ENCODE assay signal across 20 cellular contexts in genomic region chr10:11208243-11208642, GRCh38.
A peak's percentile ranks its signal among the peaks of the same experiment; 100 is the strongest.
DNase-seq lines count a peak whose midpoint lies in the region; ATAC-seq and TF ChIP-seq lines count a peak whose summit lies in the region.
"Had no signal": no experiment of that assay in that cellular context is flagged by ENCODE, and none has a peak within 500 bp of the region (broad histone marks: within the 10 kb centered on the region; RNA-seq: fewer than 3 reads in every experiment).

No MANE protein-coding gene starts in this region.

- H3K27ac Mint-ChIP-seq in T-helper 1 cell treated with Interleukin-12 subunit alpha and Interleukin-12 subunit beta and Interleukin-4 antibody, amounts not matched to agents 30 μg/mL and 1 μg/mL, for 36 hours, result peak overlapping the region; percentile 76
- peak overlapping the region; percentile 96 for H3K27ac Mint-ChIP-seq in activated T-helper 17 cell treated with anti-CD3 and anti-CD28 coated beads, Interleukin-2, amount 50 U/mL, for 72 hours
- peak overlapping the region; percentile 65 to 94 (median 87) for H3K27ac Mint-ChIP-seq in naive thymus-derived CD4-positive, alpha-beta T cell

- H3K9me3 ChIP-seq in naive thymus-derived CD4-positive, alpha-beta T cell (ENCODE audit: control insufficient read depth in 2 of 3, low read length in 3 of 3), result no peaks in the 10 kb centered on the region
- H3K9me3 ChIP-seq: ascending aorta, right lobe of liver had no signal

- peak overlapping the region; percentile 70 for H3K27ac ChIP-seq in naive thymus-derived CD4-positive, alpha-beta T cell (ENCODE audit: low read depth, low read length)
- H3K27ac ChIP-seq: ascending aorta, coronary artery, right lobe of liver had no signal

- peaks cover 57% of the 10 kb centered on the region for H3K36me3 Mint-ChIP-seq in T-helper 1 cell treated with Interleukin-12 subunit alpha and Interleukin-12 subunit beta and Interleukin-4 antibody, amounts not matched to agents 30 μg/mL and 1 μg/mL, for 36 hours (ENCODE audit: low read depth)
- H3K36me3 Mint-ChIP-seq in activated T-helper 17 cell treated with anti-CD3 and anti-CD28 coated beads, Interleukin-2, amount 50 U/mL, for 72 hours (ENCODE audit: low read depth), result no peaks in the 10 kb centered on the region
- H3K36me3 Mint-ChIP-seq in naive thymus-derived CD4-positive, alpha-beta T cell, result peaks cover 5 to 65% (median 29%) of the 10 kb centered on the region in 5 donors

- CTCF ChIA-PET in naive thymus-derived CD4-positive, alpha-beta T cell (lab: Charles Lee), result no interaction called here

- H3K27me3 Mint-ChIP-seq in T-helper 1 cell treated with Interleukin-12 subunit alpha and Interleukin-12 subunit beta and Interleukin-4 antibody, amounts not matched to agents 30 μg/mL and 1 μg/mL, for 36 hours (ENCODE audit: low read depth), result no peaks in the 10 kb centered on the region
- H3K27me3 Mint-ChIP-seq in activated T-helper 17 cell treated with anti-CD3 and anti-CD28 coated beads, Interleukin-2, amount 50 U/mL, for 72 hours, result no peaks in the 10 kb centered on the region
- no peaks in the 10 kb centered on the region for H3K27me3 Mint-ChIP-seq in naive thymus-derived CD4-positive, alpha-beta T cell

- POLR2A ChIA-PET in naive thymus-derived CD4-positive, alpha-beta T cell (lab: Charles Lee), result interaction anchor here (1.1 to 1.2 kb wide), 2 partner anchors 31 to 94 kb away, joined by 3 to 5 read pairs; no protein-coding TSS in a partner anchor

- no peak for DNase-seq in T-helper 1 cell
- DNase-seq in GM12865 (ENCODE audit: low read depth), result no peak
- DNase-seq in naive thymus-derived CD4-positive, alpha-beta T cell, result no peak
- no peak for DNase-seq in HK-2 (ENCODE audit: unreplicated experiment)
- no peak for DNase-seq in NCI-H146 (lab: John Stamatoyannopoulos, UW)
- DNase-seq: 8988T; activated CD8-positive, alpha-beta memory T cell treated with anti-CD3 and anti-CD28 coated beads, Interleukin-2, amount 50 U/mL, for 48 hours; glutamatergic neuron; mesenchymal stem cell; NCI-H1048; right lobe of liver; stimulated activated CD4-positive, alpha-beta T cell treated with anti-CD3 and anti-CD28 coated beads, Interleukin-2, amount 100 ng/mL, for 24 hours; trophoblast cell had no signal

- peak overlapping the region; percentile 63 for H3K4me3 Mint-ChIP-seq in T-helper 1 cell treated with Interleukin-12 subunit alpha and Interleukin-12 subunit beta and Interleukin-4 antibody, amounts not matched to agents 30 μg/mL and 1 μg/mL, for 36 hours
- peak overlapping the region; percentile 89 for H3K4me3 Mint-ChIP-seq in activated T-helper 17 cell treated with anti-CD3 and anti-CD28 coated beads, Interleukin-2, amount 50 U/mL, for 72 hours
- peak overlapping the region; percentile 9 to 89 (median 78) for H3K4me3 Mint-ChIP-seq in naive thymus-derived CD4-positive, alpha-beta T cell

- H3K4me1 Mint-ChIP-seq in T-helper 1 cell treated with Interleukin-12 subunit alpha and Interleukin-12 subunit beta and Interleukin-4 antibody, amounts not matched to agents 30 μg/mL and 1 μg/mL, for 36 hours (ENCODE audit: low read depth), result peaks cover 86% of the 10 kb centered on the region
- peaks cover 82% of the 10 kb centered on the region for H3K4me1 Mint-ChIP-seq in activated T-helper 17 cell treated with anti-CD3 and anti-CD28 coated beads, Interleukin-2, amount 50 U/mL, for 72 hours
- peaks cover 74 to 100% (median 99%) of the 10 kb centered on the region in 7 donors for H3K4me1 Mint-ChIP-seq in naive thymus-derived CD4-positive, alpha-beta T cell

- H3K27me3 ChIP-seq in naive thymus-derived CD4-positive, alpha-beta T cell (ENCODE audit: control insufficient read depth in 2 of 2, insufficient read depth in 2 of 2, low read length in 2 of 2), result no peaks in the 10 kb centered on the region
- H3K27me3 ChIP-seq: ascending aorta, right lobe of liver had no signal

- peak; percentile 2 for ATAC-seq in activated T-helper 17 cell treated with anti-CD3 and anti-CD28 coated beads, Interleukin-2, amount 50 U/mL, for 72 hours (replicated peaks)
- no peak for ATAC-seq in naive thymus-derived CD4-positive, alpha-beta T cell
- no peak for ATAC-seq in HG03097 (IDR thresholded peaks at IDR 0.05; ENCODE audit: low FRiP score, unreplicated experiment)
- ATAC-seq: HCT116, Panc1 had no signal

- TF ChIP-seq CTCF in GM12865 (IDR thresholded peaks at IDR 0.05; ENCODE audit: insufficient read depth, low read depth, low read length, missing control alignments), result no peak

- peaks cover 74 to 95% of the 10 kb centered on the region in 2 donors for H3K4me1 ChIP-seq in naive thymus-derived CD4-positive, alpha-beta T cell (ENCODE audit: control insufficient read depth in 2 of 2, insufficient read depth in 2 of 2, low read length in 2 of 2)
- H3K4me1 ChIP-seq: ascending aorta, right lobe of liver had no signal

- intact Hi-C loops in naive thymus-derived CD4-positive, alpha-beta T cell (cut with micrococcal nuclease), result loop anchor here in 1 of 2 donors (2.0 kb wide), 1 partner anchor 29 kb away; no protein-coding TSS in a partner anchor

- peak overlapping the region; percentile 27 for H3K4me3 ChIP-seq in GM12865 (ENCODE audit: low read depth, low read length)
- H3K4me3 ChIP-seq in naive thymus-derived CD4-positive, alpha-beta T cell (ENCODE audit: low read length), result peak overlapping the region; percentile 25
- H3K4me3 ChIP-seq: ascending aorta, coronary artery, right lobe of liver had no signal

- no peaks in the 10 kb centered on the region for H3K9me3 Mint-ChIP-seq in T-helper 1 cell treated with Interleukin-12 subunit alpha and Interleukin-12 subunit beta and Interleukin-4 antibody, amounts not matched to agents 30 μg/mL and 1 μg/mL, for 36 hours
- H3K9me3 Mint-ChIP-seq in activated T-helper 17 cell treated with anti-CD3 and anti-CD28 coated beads, Interleukin-2, amount 50 U/mL, for 72 hours, result no peaks in the 10 kb centered on the region
- peaks cover 0 to 2% (median 0%) of the 10 kb centered on the region in 11 donors for H3K9me3 Mint-ChIP-seq in naive thymus-derived CD4-positive, alpha-beta T cell

- peaks cover 7 to 56% (median 20%) of the 10 kb centered on the region in 3 experiments for H3K36me3 ChIP-seq in naive thymus-derived CD4-positive, alpha-beta T cell (ENCODE audit: control insufficient read depth in 2 of 3, insufficient read depth in 3 of 3, low read length in 3 of 3)
- H3K36me3 ChIP-seq: ascending aorta had no signal
